Comparison of ENCODE assay signal across 26 cellular contexts in the genomic region with DNA sequence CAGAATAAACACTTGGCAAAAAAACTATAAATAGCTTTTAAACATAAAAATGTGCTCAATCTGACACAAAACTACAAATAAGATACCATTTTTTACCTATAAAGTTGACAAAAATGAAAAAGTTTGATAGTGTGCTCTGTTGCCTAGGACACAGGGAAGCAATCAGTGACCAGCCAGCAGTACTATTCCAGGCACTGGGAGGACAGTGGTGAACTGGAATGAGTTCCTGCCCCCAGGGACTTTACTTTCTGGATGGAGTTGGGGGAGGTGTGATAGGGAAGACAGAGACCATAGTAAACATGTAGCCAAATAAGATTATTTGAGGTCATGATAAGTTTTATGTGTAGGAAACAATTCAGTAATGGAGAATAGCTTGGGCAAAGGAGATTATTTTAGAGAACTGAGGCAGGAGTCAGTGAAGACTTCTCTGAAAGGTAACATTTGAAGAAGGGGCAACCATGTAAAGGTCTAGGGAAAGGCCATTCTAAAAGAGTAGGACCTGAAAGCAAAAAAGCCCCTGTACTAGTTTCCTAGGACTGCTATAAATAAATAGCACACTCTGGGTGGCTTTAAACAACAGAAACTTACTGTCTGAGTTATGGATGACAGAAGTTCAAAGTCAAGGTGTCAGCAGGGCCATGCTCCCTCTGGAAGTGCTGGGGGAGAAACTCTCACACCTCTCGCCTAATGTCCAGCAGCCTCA. TPM values are rescaled to one million over a fixed set of nuclear protein-coding genes. Genes with fewer than 3 reads are reported as not detected.
DNase-seq lines count a peak whose midpoint lies in the region; ATAC-seq and TF ChIP-seq lines count a peak whose summit lies in the region.
"Had no signal": no experiment of that assay in that cellular context is flagged by ENCODE, and none has a peak within 500 bp of the region (broad histone marks: within the 10 kb centered on the region; RNA-seq: fewer than 3 reads in every experiment).

No MANE protein-coding gene starts in this region.

- H3K4me1 ChIP-seq in BE2C, result peaks cover 16% of the 10 kb centered on the region
- no peaks in the 10 kb centered on the region for H3K4me1 ChIP-seq in mesendoderm (ENCODE audit: control insufficient read depth, low read depth, low read length)
- H3K4me1 ChIP-seq: BLaER1 treated with 17β-estradiol and CSF1 and Interleukin-3, amounts not matched to agents 10 nM and 100 nM had no signal

- H3K79me1 ChIP-seq in mesendoderm (ENCODE audit: low read length), result no peaks in the 10 kb centered on the region

- no peak overlapping the region for H4K5ac ChIP-seq in mesendoderm (ENCODE audit: low read length)

- H3K4me2 ChIP-seq in mesendoderm (ENCODE audit: low read length), result no peak overlapping the region
- H3K4me2 ChIP-seq: BLaER1 treated with 17β-estradiol and CSF1 and Interleukin-3, amounts not matched to agents 10 nM and 100 nM had no signal

- H2AK5ac ChIP-seq in mesendoderm (ENCODE audit: low read length), result no peak overlapping the region

- H3K4me3 ChIP-seq in BE2C (ENCODE audit: low read depth, low read length) (no peak overlapping the region), mesendoderm (ENCODE audit: low read length) (no peak overlapping the region)
- H3K4me3 ChIP-seq: BLaER1 treated with 17β-estradiol and CSF1 and Interleukin-3, amounts not matched to agents 10 nM and 100 nM; GM23248; K562; SK-N-MC had no signal

- no peak overlapping the region for H2BK15ac ChIP-seq in mesendoderm (replicated peaks; ENCODE audit: low read depth)

- no peak overlapping the region for H2BK120ac ChIP-seq in mesendoderm (ENCODE audit: low read depth, low read length)

- no peaks in the 10 kb centered on the region for H3K9me3 ChIP-seq in BE2C
- H3K9me3 ChIP-seq: BLaER1 treated with 17β-estradiol and CSF1 and Interleukin-3, amounts not matched to agents 10 nM and 100 nM had no signal

- peak; percentile 7 for DNase-seq in AG08395 (ENCODE audit: low spot score)
- peak; percentile 57 for DNase-seq in BE2C
- DNase-seq in RPMI7951 (ENCODE audit: low read depth), result peak; percentile 72
- peak; percentile 36 for DNase-seq in mesendoderm
- no peak for DNase-seq in mesenteric fat pad (ENCODE audit: low spot score)
- DNase-seq in hypothalamus (lab: John Stamatoyannopoulos, UW), result no peak
- DNase-seq: Calu3; CD8-positive, alpha-beta memory T cell; DMS153; GM23248; HCEC 1CT; MM.1S; NCI-H1048; NCI-H1417 treated with DMSO at 0.1 percent for 48 hours; NCI-H187; NCI-H446 treated with DMSO at 0.1 percent for 48 hours; NCI-H526 treated with DMSO at 0.1 percent for 48 hours; OCI-M1; SHP77 had no signal

- H3K4ac ChIP-seq in mesendoderm (ENCODE audit: low read depth, low read length), result no peak overlapping the region

- H3K27ac ChIP-seq in mesendoderm (ENCODE audit: low read depth, low read length), result no peak overlapping the region
- H3K27ac ChIP-seq: BLaER1 treated with 17β-estradiol and CSF1 and Interleukin-3, amounts not matched to agents 10 nM and 100 nM; GM23248; HL-60; SK-N-MC had no signal

- no peak for TF ChIP-seq CTCF in BE2C (IDR thresholded peaks at IDR 0.05; ENCODE audit: low read depth, low read length)

- H3K36me3 ChIP-seq in BE2C (no peaks in the 10 kb centered on the region), mesendoderm (ENCODE audit: control insufficient read depth, insufficient read depth, low read length) (no peaks in the 10 kb centered on the region)

- H2BK5ac ChIP-seq in mesendoderm (ENCODE audit: low read length), result no peak overlapping the region

- no peak overlapping the region for H3K18ac ChIP-seq in mesendoderm (ENCODE audit: low read length)

- no peak overlapping the region for H4K8ac ChIP-seq in mesendoderm (ENCODE audit: low read depth, low read length)

- no peaks in the 10 kb centered on the region for H3K27me3 ChIP-seq in BE2C
- H3K27me3 ChIP-seq in mesendoderm (ENCODE audit: insufficient read depth, low read length, poor library complexity), result no peaks in the 10 kb centered on the region
- H3K27me3 ChIP-seq: BLaER1 treated with 17β-estradiol and CSF1 and Interleukin-3, amounts not matched to agents 10 nM and 100 nM had no signal

- WGBS in mesendoderm (ENCODE audit: extremely low coverage, insufficient coverage, low lambda C conversion rate), result no CpG with 5 or more reads among the region's 1 CpG

- no peak overlapping the region for H3K56ac ChIP-seq in mesendoderm (ENCODE audit: low read length)

- H3K79me2 ChIP-seq in mesendoderm (ENCODE audit: control insufficient read depth, insufficient read depth, low read length), result no peaks in the 10 kb centered on the region

- no peak overlapping the region for H3K23ac ChIP-seq in mesendoderm (ENCODE audit: low read length)

- ATAC-seq in HG02571 (IDR thresholded peaks at IDR 0.05; ENCODE audit: unreplicated experiment), result no peak
- ATAC-seq: HepG2, K562 had no signal

- no peak overlapping the region for H3K9ac ChIP-seq in mesendoderm (ENCODE audit: low read length)
- H3K9ac ChIP-seq: BLaER1 treated with 17β-estradiol and CSF1 and Interleukin-3, amounts not matched to agents 10 nM and 100 nM; GM23248 had no signal

RNA-seq across cellular contexts. Expression of gene EEIG2, which starts 42.0 kb away (rescaled TPM):
- 0.39 TPM for polyA plus RNA-seq in BE2C (2012; ENCODE audit: insufficient read depth, insufficient read length, low read depth)
- 40.5 and 47.8 TPM in 2 replicates for total RNA-seq in RPMI7951 (2014; rRNA removed; shearing (Covaris generic))
- polyA plus RNA-seq in mesendoderm (2013, experiment 1 of 2), result 6.8 TPM
- polyA plus RNA-seq in mesendoderm (2013, experiment 2 of 2), result 7.0 TPM
- 16.7 TPM for total RNA-seq in mesenteric fat pad

RNA-seq across cellular contexts. Expression of gene HENMT1, which starts 59.0 kb away (rescaled TPM):
- polyA plus RNA-seq in BE2C (2012; ENCODE audit: insufficient read depth, insufficient read length, low read depth), result not detected
- total RNA-seq in RPMI7951 (2014; rRNA removed; shearing (Covaris generic)), result 13.7 and 16.7 TPM in 2 replicates
- polyA plus RNA-seq in mesendoderm (2013, experiment 1 of 2), result 7.0 TPM
- 6.8 TPM for polyA plus RNA-seq in mesendoderm (2013, experiment 2 of 2)
- total RNA-seq in mesenteric fat pad, result 3.3 TPM
- total RNA-seq: Daoy, HepG2, K562 had no signal
- polyA plus RNA-seq: HepG2, K562 had no signal

Comparison
In these comparisons a context has a peak if more than half of its experiments do, and no peak if none do; other contexts are left out.
1. DNase-seq: peak in AG08395 (single experiment), BE2C (single experiment), RPMI7951 (single experiment) and mesendoderm (single experiment); none in mesenteric fat pad (single experiment) and hypothalamus (0 of 51).